ENCODE assay signal across 30 cellular contexts in genomic region chr9:113397077-113397696, GRCh38. TPM values are rescaled to one million over a fixed set of nuclear protein-coding genes. Genes with fewer than 3 reads are reported as not detected.
DNase-seq lines count a peak whose midpoint lies in the region; ATAC-seq and TF ChIP-seq lines count a peak whose summit lies in the region.
"Had no signal": no experiment of that assay in that cellular context is flagged by ENCODE, and none has a peak within 500 bp of the region (broad histone marks: within the 10 kb centered on the region; RNA-seq: fewer than 3 reads in every experiment).

No MANE protein-coding gene starts in this region.

- in situ Hi-C loops in gastrocnemius medialis (cut with MboI; ENCODE audit: low sequenced_read_pairs in 4 of 4), result loop anchor here in 1 of 4 donors (10.0 kb wide), 1 partner anchor 62 kb away; no protein-coding TSS in a partner anchor

- peaks cover 21 to 77% (median 65%) of the 10 kb centered on the region in 4 donors for H3K4me1 ChIP-seq in liver (ENCODE audit: control insufficient read depth in 4 of 4, insufficient read depth in 4 of 4, low read length in 3 of 4)
- peaks cover 19 to 26% of the 10 kb centered on the region in 2 donors for H3K4me1 ChIP-seq in gastrocnemius medialis

- peaks cover 20% of the 10 kb centered on the region for H3K4me1 Mint-ChIP-seq in stimulated activated effector memory CD8-positive, alpha-beta T cell treated with anti-CD3 and anti-CD28 coated beads, Interleukin-12 subunit alpha, Interleukin-12 subunit beta, amount 100 ng/mL, for 72 hours

- peak; percentile 27 for DNase-seq in OCI-M1 (lab: John Stamatoyannopoulos, UW)
- DNase-seq in astrocyte of the hippocampus (ENCODE audit: low read depth, low spot score), result peak; percentile 28
- no peak for DNase-seq in stimulated activated effector memory CD8-positive, alpha-beta T cell treated with anti-CD3 and anti-CD28 coated beads, Interleukin-12 subunit alpha, Interleukin-12 subunit beta, amount 100 ng/mL, for 72 hours (ENCODE audit: low spot score in 2 of 2)
- DNase-seq in gastrocnemius medialis, result no peak
- DNase-seq in GM10266 (ENCODE audit: extremely low spot score), result no peak
- DNase-seq in NCI-H526 (lab: John Stamatoyannopoulos, UW), result no peak
- DNase-seq: activated CD4-positive, alpha-beta memory T cell treated with anti-CD3 and anti-CD28 coated beads for 36 hours; activated T-cell treated with anti-CD3 and anti-CD28 coated beads, Interleukin-2, amount 50 U/mL, for 72 hours; Caco-2; central memory CD4-positive, alpha-beta T cell; foreskin fibroblast; heart right ventricle; Kasumi-1; NCI-H1417 treated with DMSO at 0.1 percent for 48 hours; NCI-H2081 treated with DMSO at 0.1 percent for 48 hours; NCI-H345; NCI-H774; RPMI8226; stimulated activated CD8-positive, alpha-beta memory T cell treated with anti-CD3 and anti-CD28 coated beads, Interleukin-4, amount 100 ng/mL, for 48 hours; T-cell; thyroid gland had no signal

- H3K4me3 ChIP-seq in liver (ENCODE audit: low read depth in 1 of 3, low read length in 3 of 3), result no peak overlapping the region
- no peak overlapping the region for H3K4me3 ChIP-seq in gastrocnemius medialis
- H3K4me3 ChIP-seq: BLaER1 treated with 17β-estradiol and CSF1 and Interleukin-3, amounts not matched to agents 10 nM and 100 nM; esophagus muscularis mucosa; HAP-1; heart right ventricle; neural progenitor cell; right atrium auricular region; SJSA1; thyroid gland had no signal

- H3K36me3 Mint-ChIP-seq in stimulated activated effector memory CD8-positive, alpha-beta T cell treated with anti-CD3 and anti-CD28 coated beads, Interleukin-12 subunit alpha, Interleukin-12 subunit beta, amount 100 ng/mL, for 72 hours, result no peaks in the 10 kb centered on the region
- H3K36me3 Mint-ChIP-seq: activated CD4-positive, alpha-beta memory T cell treated with anti-CD3 and anti-CD28 coated beads for 36 hours had no signal

- no peak for TF ChIP-seq RAD21 in liver (IDR thresholded peaks at IDR 0.05)

- H3K9me3 ChIP-seq in liver (ENCODE audit: control insufficient read depth in 4 of 4, low read length in 3 of 4), result no peaks in the 10 kb centered on the region
- no peaks in the 10 kb centered on the region for H3K9me3 ChIP-seq in gastrocnemius medialis
- H3K9me3 ChIP-seq: BLaER1 treated with 17β-estradiol and CSF1 and Interleukin-3, amounts not matched to agents 10 nM and 100 nM; Caco-2; esophagus muscularis mucosa; HAP-1; heart right ventricle; right atrium auricular region; SJSA1; thyroid gland had no signal

- H3K27ac ChIP-seq in liver (ENCODE audit: low read depth in 1 of 2, low read length in 2 of 2), result peak overlapping the region; percentile 44 to 46
- H3K27ac ChIP-seq in gastrocnemius medialis, result no peak overlapping the region
- H3K27ac ChIP-seq: esophagus muscularis mucosa, parathyroid adenoma, SJSA1 had no signal

- intact Hi-C loops in gastrocnemius medialis (cut with DNase I; ENCODE audit: low total_unique reads), result no loop called here

- H3K36me3 ChIP-seq in liver (ENCODE audit: control insufficient read depth in 4 of 4, insufficient read depth in 3 of 4, low read depth in 1 of 4, low read length in 3 of 4), result peaks cover 0 to 11% (median 5%) of the 10 kb centered on the region in 4 donors
- H3K36me3 ChIP-seq in gastrocnemius medialis, result peaks cover 0 to 4% of the 10 kb centered on the region in 2 donors
- H3K36me3 ChIP-seq: HAP-1, neural progenitor cell, thyroid gland had no signal

- no peak for TF ChIP-seq POLR2A in gastrocnemius medialis (IDR thresholded peaks at IDR 0.05)

- TF ChIP-seq CTCF in liver (IDR thresholded peaks at IDR 0.05; ENCODE audit: low read depth, low read length, missing input control) (no peak), gastrocnemius medialis (IDR thresholded peaks at IDR 0.05 in 4 of 5, conservative IDR thresholded peaks at IDR 0.05 in 1 of 5) (no peak), GM10266 (IDR thresholded peaks at IDR 0.05; ENCODE audit: control insufficient read depth, insufficient read depth, low read depth, missing control alignments) (no peak)

- H3K4me3 Mint-ChIP-seq in stimulated activated effector memory CD8-positive, alpha-beta T cell treated with anti-CD3 and anti-CD28 coated beads, Interleukin-12 subunit alpha, Interleukin-12 subunit beta, amount 100 ng/mL, for 72 hours, result no peak overlapping the region
- H3K4me3 Mint-ChIP-seq: activated CD4-positive, alpha-beta memory T cell treated with anti-CD3 and anti-CD28 coated beads for 36 hours; activated T-cell treated with anti-CD3 and anti-CD28 coated beads, Interleukin-2, amount 50 U/mL, for 72 hours; neural progenitor cell; T-cell had no signal

- H3K9me3 Mint-ChIP-seq in stimulated activated effector memory CD8-positive, alpha-beta T cell treated with anti-CD3 and anti-CD28 coated beads, Interleukin-12 subunit alpha, Interleukin-12 subunit beta, amount 100 ng/mL, for 72 hours, result no peaks in the 10 kb centered on the region
- H3K9me3 Mint-ChIP-seq: activated CD4-positive, alpha-beta memory T cell treated with anti-CD3 and anti-CD28 coated beads for 36 hours; activated T-cell treated with anti-CD3 and anti-CD28 coated beads, Interleukin-2, amount 50 U/mL, for 72 hours; neural progenitor cell; T-cell had no signal

- 81% methylated on average over 6 of the region's 6 CpGs for WGBS in liver

- H3K27ac Mint-ChIP-seq in stimulated activated effector memory CD8-positive, alpha-beta T cell treated with anti-CD3 and anti-CD28 coated beads, Interleukin-12 subunit alpha, Interleukin-12 subunit beta, amount 100 ng/mL, for 72 hours, result peak overlapping the region; percentile 70
- H3K27ac Mint-ChIP-seq: activated CD4-positive, alpha-beta memory T cell treated with anti-CD3 and anti-CD28 coated beads for 36 hours; activated T-cell treated with anti-CD3 and anti-CD28 coated beads, Interleukin-2, amount 50 U/mL, for 72 hours; neural progenitor cell; T-cell had no signal

- ATAC-seq in stimulated activated effector memory CD8-positive, alpha-beta T cell treated with anti-CD3 and anti-CD28 coated beads, Interleukin-12 subunit alpha, Interleukin-12 subunit beta, amount 100 ng/mL, for 72 hours, result no peak
- no peak for ATAC-seq in gastrocnemius medialis
- ATAC-seq: activated CD4-positive, CD25-positive, alpha-beta regulatory T cell treated with anti-CD3 and anti-CD28 coated beads, Interleukin-2, amount 50 U/mL, for 24 hours; activated T-cell treated with anti-CD3 and anti-CD28 coated beads, Interleukin-2, amount 50 U/mL, for 72 hours; T-cell had no signal

- no peaks in the 10 kb centered on the region for H3K27me3 ChIP-seq in liver (ENCODE audit: control insufficient read depth in 4 of 4, insufficient read depth in 4 of 4, low read length in 3 of 4)
- no peaks in the 10 kb centered on the region for H3K27me3 ChIP-seq in gastrocnemius medialis
- H3K27me3 ChIP-seq: BLaER1 treated with 17β-estradiol and CSF1 and Interleukin-3, amounts not matched to agents 10 nM and 100 nM; esophagus muscularis mucosa; heart right ventricle; neural progenitor cell; right atrium auricular region; SJSA1; thyroid gland had no signal

- no peak overlapping the region for H3K9ac ChIP-seq in liver (ENCODE audit: low read depth in 1 of 2, low read length in 2 of 2)
- H3K9ac ChIP-seq: neural progenitor cell, parathyroid adenoma had no signal

TF ChIP-seq in liver, 16 proteins besides CTCF, POLR2A, EP300 and RAD21:
- TF ChIP-seq JUND (IDR thresholded peaks at IDR 0.05), result no peak

RNA-seq across cellular contexts. Expression of gene ALAD, which starts 3.9 kb away (rescaled TPM):
- total RNA-seq in liver (100 to 1,000 TPM in 1 of 2 donors, 10 to 100 TPM in 1; 99.1 to 258 TPM), gastrocnemius medialis (10 to 100 TPM in 2 of 4 donors, 1 to 10 TPM in 2; 8.9 to 16.2 (median 12.3) TPM)
- polyA plus RNA-seq in liver, result 10 to 100 TPM; 40.2 to 49.3 TPM

RNA-seq across cellular contexts. Expression of gene POLE3, which starts 13.3 kb away (rescaled TPM):
- total RNA-seq in liver (10 to 100 TPM; 20.9 to 27.5 TPM), gastrocnemius medialis (10 to 100 TPM; 42.9 to 66.4 (median 57.8) TPM)
- polyA plus RNA-seq in liver, result 10 to 100 TPM; 15.7 to 24.8 TPM

RNA-seq across cellular contexts. Expression of gene C9orf43, which starts 13.4 kb away (rescaled TPM):
- total RNA-seq in liver, result 1 to 10 TPM in 1 of 2 donors, under 1 TPM in 1; 0.09 to 1.1 TPM
- under 1 TPM; 0.23 to 0.26 TPM for polyA plus RNA-seq in liver
- total RNA-seq in gastrocnemius medialis, result not detected
- total RNA-seq: right atrium auricular region had no signal

RNA-seq across cellular contexts. Expression of gene HDHD3, which starts 20.4 kb away (rescaled TPM):
- 10 to 100 TPM; 26.9 to 61.2 TPM for total RNA-seq in liver
- polyA plus RNA-seq in liver, result 10 to 100 TPM; 60.8 to 63.6 TPM
- total RNA-seq in gastrocnemius medialis, result 10 to 100 TPM; 10.3 to 16.2 (median 14.1) TPM

RNA-seq across cellular contexts. Expression of gene BSPRY, which starts 47.8 kb away (rescaled TPM):
- total RNA-seq in liver, result 1 to 10 TPM in 1 of 2 donors, under 1 TPM in 1; 0.50 to 2.3 TPM
- polyA plus RNA-seq in liver, result under 1 TPM; 0.31 to 0.81 TPM
- under 1 TPM in 1 of 4 donors, not detected in 3; 0.12 TPM for total RNA-seq in gastrocnemius medialis
- total RNA-seq: SJSA1 had no signal

Comparison
In these comparisons a context has a peak if more than half of its experiments do, and no peak if none do; other contexts are left out.
1. DNase-seq: peak in OCI-M1 (single experiment) and astrocyte of the hippocampus (single experiment); none in stimulated activated effector memory CD8-positive, alpha-beta T cell treated with anti-CD3 and anti-CD28 coated beads, Interleukin-12 subunit alpha, Interleukin-12 subunit beta, amount 100 ng/mL, for 72 hours (0 of 2), gastrocnemius medialis (0 of 2), GM10266 (single experiment) and NCI-H526 (0 of 2).
2. H3K27ac ChIP-seq: peak in liver (2 of 2); none in gastrocnemius medialis (0 of 4).
3. RNA of gene ALAD, which starts 3.9 kb away (total RNA-seq): 99.1 to 258 TPM in liver; 8.9 to 16.2 TPM in gastrocnemius medialis; every median in the first group is over 4 times any median in the second.